ENCODE assay signal across 9 cellular contexts in the genomic region with DNA sequence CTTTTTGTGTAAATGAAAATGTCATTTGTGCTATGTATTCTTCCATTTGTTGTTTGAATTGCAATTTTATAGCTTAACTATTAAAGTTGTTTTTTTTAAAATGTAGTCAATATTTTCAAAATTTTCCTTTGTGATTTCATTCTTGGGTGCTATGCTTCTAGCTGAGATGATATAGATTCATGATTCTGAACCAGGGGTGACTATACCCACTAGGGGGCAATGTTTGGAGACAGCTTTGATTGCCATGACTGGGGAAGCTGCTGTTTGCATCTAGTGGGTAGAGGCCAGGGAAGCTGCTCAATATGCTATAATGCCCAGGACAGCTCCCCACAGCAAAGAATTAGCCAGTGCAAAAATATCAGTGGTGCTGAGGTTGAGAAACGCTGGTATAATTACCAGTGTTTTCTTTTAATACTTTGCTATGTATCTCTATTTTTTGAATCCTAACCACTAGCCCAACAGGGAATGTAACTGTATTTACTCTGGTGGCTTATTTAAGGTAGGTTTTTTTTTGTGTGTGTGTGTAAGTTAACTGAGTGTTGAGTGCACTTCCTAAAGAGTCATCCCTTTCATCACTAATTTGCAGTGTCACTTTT.
DNase-seq lines count a peak whose midpoint lies in the region; ATAC-seq and TF ChIP-seq lines count a peak whose summit lies in the region.
"Had no signal": no experiment of that assay in that cellular context is flagged by ENCODE, and none has a peak within 500 bp of the region (broad histone marks: within the 10 kb centered on the region; RNA-seq: fewer than 3 reads in every experiment).

No MANE protein-coding gene starts in this region.

- no peak overlapping the region for H3K4me3 ChIP-seq in ascending aorta

- peak; percentile 15 to 50 (median 41) for TF ChIP-seq CTCF in ascending aorta (IDR thresholded peaks at IDR 0.05)

- intact Hi-C loops in ascending aorta (cut with DNase I), result no loop called here

- H3K36me3 ChIP-seq in ascending aorta, result no peaks in the 10 kb centered on the region

- no peaks in the 10 kb centered on the region for H3K9me3 ChIP-seq in ascending aorta

- no peak overlapping the region for H3K27ac ChIP-seq in ascending aorta

- H3K4me1 ChIP-seq in ascending aorta, result peaks cover 0 to 22% of the 10 kb centered on the region in 2 donors

- H3K27me3 ChIP-seq in ascending aorta, result no peaks in the 10 kb centered on the region

- ATAC-seq in GM19395 (IDR thresholded peaks at IDR 0.05; ENCODE audit: unreplicated experiment), result peak; percentile 95

- DNase-seq in D341Med (ENCODE audit: low spot score), result peak; percentile 81
- DNase-seq in HPDE6-E6E7 (ENCODE audit: extremely low spot score), result peak; percentile 49
- peak; percentile 96 for DNase-seq in NCI-H69 (lab: John Stamatoyannopoulos, UW)
- DNase-seq in ascending aorta (ENCODE audit: low spot score in 2 of 2), result no peak
- DNase-seq in iPS DF 4.7 (ENCODE audit: extremely low read depth, low spot score), result peak; percentile 53
- peak; percentile 37 for DNase-seq in stimulated activated CD8-positive, alpha-beta memory T cell treated with anti-CD3 and anti-CD28 coated beads, Interleukin-4, amount 100 ng/mL, for 48 hours
- DNase-seq in activated CD8-positive, alpha-beta memory T cell treated with anti-CD3 and anti-CD28 coated beads, Interleukin-2, amount 50 U/mL, for 4 hours, result no peak
- DNase-seq: activated B cell treated with CpG ODN at 0.5 μM for 24 hours had no signal

Comparison
In these comparisons a context has a peak if more than half of its experiments do, and no peak if none do; other contexts are left out.
1. DNase-seq: peak in D341Med (single experiment), HPDE6-E6E7 (single experiment), NCI-H69 (single experiment), iPS DF 4.7 (single experiment) and stimulated activated CD8-positive, alpha-beta memory T cell treated with anti-CD3 and anti-CD28 coated beads, Interleukin-4, amount 100 ng/mL, for 48 hours (single experiment); none in ascending aorta (0 of 2) and activated CD8-positive, alpha-beta memory T cell treated with anti-CD3 and anti-CD28 coated beads, Interleukin-2, amount 50 U/mL, for 4 hours (single experiment).